Comparison of ENCODE assay signal across 15 cellular contexts in the genomic region with DNA sequence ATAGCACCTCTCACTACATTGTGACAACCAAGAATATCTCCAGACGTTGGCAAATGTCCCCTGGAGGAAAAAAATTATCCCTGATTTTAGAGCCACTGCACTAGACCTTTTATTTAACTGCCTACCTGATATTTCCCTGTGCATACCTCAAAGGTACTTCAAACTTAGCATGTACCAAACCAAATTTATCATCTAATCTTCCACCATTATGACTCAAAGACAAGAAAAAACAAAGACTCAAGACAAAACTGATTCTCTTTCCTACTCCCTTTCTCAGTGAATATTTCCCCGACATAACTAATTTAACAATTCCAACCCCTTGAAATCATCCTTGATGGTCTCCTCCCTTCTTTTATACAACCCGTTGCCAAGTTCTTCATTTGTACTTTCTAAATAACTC.
"Had no signal": no experiment of that assay in that cellular context is flagged by ENCODE, and none has a peak within 500 bp of the region (broad histone marks: within the 10 kb centered on the region; RNA-seq: fewer than 3 reads in every experiment).

No MANE protein-coding gene starts in this region.

- H3K4me3 ChIP-seq: cardiac muscle cell, gastroesophageal sphincter, left ventricle myocardium inferior, pancreas, uterus had no signal

- H3K9me3 ChIP-seq: gastroesophageal sphincter, pancreas, uterus had no signal

- H3K27ac ChIP-seq: gastroesophageal sphincter, left ventricle myocardium inferior had no signal

- H3K4me3 Mint-ChIP-seq: activated CD4-positive, alpha-beta T cell treated with anti-CD3 and anti-CD28 coated beads, Interleukin-2, amount 10 ng/mL, durations not matched to agents 24 days and 14 days; activated naive CD8-positive, alpha-beta T cell treated with anti-CD3 and anti-CD28 coated beads, Interleukin-2, amount 10 ng/mL, durations not matched to agents 7 days and 5 days; neural crest cell; stimulated activated naive CD8-positive, alpha-beta T cell treated with anti-CD3 and anti-CD28 coated beads, Interleukin-15, Interleukin-2, amounts not matched to agents 100 ng/mL and 50 ng/mL, for 24 hours had no signal

- H3K4me1 Mint-ChIP-seq: activated CD4-positive, alpha-beta T cell treated with anti-CD3 and anti-CD28 coated beads, Interleukin-2, amount 10 ng/mL, durations not matched to agents 24 days and 14 days; activated naive CD8-positive, alpha-beta T cell treated with anti-CD3 and anti-CD28 coated beads, Interleukin-2, amount 10 ng/mL, durations not matched to agents 7 days and 5 days had no signal

- ATAC-seq: gastroesophageal sphincter had no signal

- H3K27me3 Mint-ChIP-seq: activated naive CD8-positive, alpha-beta T cell treated with anti-CD3 and anti-CD28 coated beads, Interleukin-2, amount 10 ng/mL, durations not matched to agents 7 days and 5 days; stimulated activated naive CD8-positive, alpha-beta T cell treated with anti-CD3 and anti-CD28 coated beads, Interleukin-15, Interleukin-2, amounts not matched to agents 100 ng/mL and 50 ng/mL, for 24 hours had no signal

- H3K9me3 Mint-ChIP-seq: activated CD4-positive, alpha-beta T cell treated with anti-CD3 and anti-CD28 coated beads, Interleukin-2, amount 10 ng/mL, durations not matched to agents 24 days and 14 days; activated naive CD8-positive, alpha-beta T cell treated with anti-CD3 and anti-CD28 coated beads, Interleukin-2, amount 10 ng/mL, durations not matched to agents 7 days and 5 days; neural crest cell; stimulated activated naive CD8-positive, alpha-beta T cell treated with anti-CD3 and anti-CD28 coated beads, Interleukin-15, Interleukin-2, amounts not matched to agents 100 ng/mL and 50 ng/mL, for 24 hours had no signal

- DNase-seq: activated CD4-positive, alpha-beta T cell treated with anti-CD3 and anti-CD28 coated beads, Interleukin-2, amount 10 ng/mL, durations not matched to agents 24 days and 14 days; activated gamma-delta T cell; activated naive CD8-positive, alpha-beta T cell treated with anti-CD3 and anti-CD28 coated beads, Interleukin-2, amount 10 ng/mL, durations not matched to agents 7 days and 5 days; activated T-cell treated with anti-CD3 and anti-CD28 coated beads for 4 hours; aorta; effector CD4-positive, alpha-beta T cell; kidney; left ventricle myocardium inferior; mesendoderm; pancreas; uterus had no signal

- H3K27ac Mint-ChIP-seq: activated CD4-positive, alpha-beta T cell treated with anti-CD3 and anti-CD28 coated beads, Interleukin-2, amount 10 ng/mL, durations not matched to agents 24 days and 14 days; activated naive CD8-positive, alpha-beta T cell treated with anti-CD3 and anti-CD28 coated beads, Interleukin-2, amount 10 ng/mL, durations not matched to agents 7 days and 5 days; stimulated activated naive CD8-positive, alpha-beta T cell treated with anti-CD3 and anti-CD28 coated beads, Interleukin-15, Interleukin-2, amounts not matched to agents 100 ng/mL and 50 ng/mL, for 24 hours had no signal

- FAIRE-seq: kidney, pancreas had no signal

- H3K36me3 Mint-ChIP-seq: activated naive CD8-positive, alpha-beta T cell treated with anti-CD3 and anti-CD28 coated beads, Interleukin-2, amount 10 ng/mL, durations not matched to agents 7 days and 5 days had no signal

- H3K36me3 ChIP-seq: cardiac muscle cell, left ventricle myocardium inferior, pancreas, uterus had no signal

- H3K27me3 ChIP-seq: cardiac muscle cell, gastroesophageal sphincter, pancreas, uterus had no signal
